8 cellular contexts compared by ENCODE assay signal in genomic region chr21:33036430-33037162, GRCh38. TPM values are rescaled to one million over a fixed set of nuclear protein-coding genes. Genes with fewer than 3 reads are reported as not detected.
DNase-seq lines count a peak whose midpoint lies in the region; ATAC-seq, FAIRE-seq and TF ChIP-seq lines count a peak whose summit lies in the region.

No MANE protein-coding gene starts in this region.

- in situ Hi-C loops in GM12878 (cut with MboI), result no loop called here

- H3K4me1 ChIP-seq in Loucy (ENCODE audit: insufficient read depth, low read length, poor library complexity, severe bottlenecking) (peaks cover 53% of the 10 kb centered on the region), GM12878 (ENCODE audit: control insufficient read depth, insufficient read depth, low read length) (no peaks in the 10 kb centered on the region), neutrophil (ENCODE audit: control insufficient read depth in 1 of 2, insufficient read depth in 1 of 2, low read depth in 1 of 2, low read length in 1 of 2) (peaks cover 30 to 35% of the 10 kb centered on the region in 2 experiments)

- H2AFZ ChIP-seq in Loucy (ENCODE audit: low read length), result peak overlapping the region; percentile 15; the same call in 1 of the 2 replicates
- H2AFZ ChIP-seq in GM12878 (ENCODE audit: control insufficient read depth, low read depth, low read length), result no peak overlapping the region

- H3K4me3 ChIP-seq in Loucy (ENCODE audit: low read length, poor library complexity, severe bottlenecking) (peak overlapping the region; percentile 66), GM12878 (no peak overlapping the region), neutrophil (ENCODE audit: low read depth in 1 of 2, low read length in 1 of 2) (peak overlapping the region; percentile 46 to 51)

- H4K20me1 ChIP-seq in Loucy (ENCODE audit: insufficient read depth, low read length, poor library complexity, severe bottlenecking) (no peaks in the 10 kb centered on the region), GM12878 (ENCODE audit: control insufficient read depth, insufficient read depth) (no peaks in the 10 kb centered on the region)

- no peaks in the 10 kb centered on the region for H3K9me2 ChIP-seq in Loucy (replicated peaks; ENCODE audit: low read depth, low read length)

- POLR2A ChIA-PET in GM12878 (lab: Charles Lee), result no interaction called here

- BruUV-seq in GM12878 (replicated peaks; lab: Mats Ljungman, UMichigan), result no TSS peak

- FAIRE-seq in GM12878 (lab: Jason Lieb, UNC), result no peak

- RAD21 ChIA-PET in GM12878 (lab: Charles Lee; ENCODE audit: unreplicated experiment), result no interaction called here

- no peak for TF ChIP-seq POLR2A in GM12878 (IDR thresholded peaks at IDR 0.05; ENCODE audit: low read depth, low read length)

- peak; percentile 74 for ATAC-seq in GM12878
- no peak for ATAC-seq in HG02981 (IDR thresholded peaks at IDR 0.05; ENCODE audit: unreplicated experiment)
- no peak for ATAC-seq in GM19035 (IDR thresholded peaks at IDR 0.05; ENCODE audit: unreplicated experiment)

- no peak for TF ChIP-seq CTCF in GM10266 (IDR thresholded peaks at IDR 0.05; ENCODE audit: control insufficient read depth, insufficient read depth, low read depth, missing control alignments)
- TF ChIP-seq CTCF in Loucy (conservative IDR thresholded peaks at IDR 0.05; ENCODE audit: low read length), result no peak
- no peak for TF ChIP-seq CTCF in GM12878 (IDR thresholded peaks at IDR 0.05 in 2 of 3, conservative IDR thresholded peaks at IDR 0.05 in 1 of 3; ENCODE audit: control insufficient read depth in 2 of 3, extremely low read depth in 1 of 3, insufficient read depth in 1 of 3, low read depth in 3 of 3, low read length in 3 of 3)
- TF ChIP-seq CTCF in neutrophil (IDR thresholded peaks at IDR 0.05), result peak; percentile 42

- intact Hi-C loops in GM12878 (cut with micrococcal nuclease; ENCODE audit: unreplicated experiment), result no loop called here

- H3K79me2 ChIP-seq in Loucy (ENCODE audit: insufficient read depth, low read length), result no peaks in the 10 kb centered on the region
- H3K79me2 ChIP-seq in GM12878 (ENCODE audit: control insufficient read depth, insufficient read depth, low read length), result no peaks in the 10 kb centered on the region

- H3F3A ChIP-seq in Loucy (ENCODE audit: low read depth), result no peaks in the 10 kb centered on the region

- WGBS in GM12878 (ENCODE audit: insufficient coverage, insufficient replicate concordance, low lambda C conversion rate, missing lambda C conversion rate), result 5% methylated on average over 11 of the region's 11 CpGs

- H3K9me3 ChIP-seq in Loucy (ENCODE audit: insufficient read depth, low read depth, low read length) (no peaks in the 10 kb centered on the region), GM12878 (replicated peaks; ENCODE audit: control insufficient read depth, insufficient read depth, low read length) (no peaks in the 10 kb centered on the region), neutrophil (no peaks in the 10 kb centered on the region)

- no peaks in the 10 kb centered on the region for H3K27me3 ChIP-seq in Loucy (ENCODE audit: insufficient read depth, low read length, poor library complexity, severe bottlenecking)
- H3K27me3 ChIP-seq in GM12878 (replicated peaks in 1 of 2; ENCODE audit: control insufficient read depth in 2 of 2, insufficient read depth in 2 of 2, low read length in 1 of 2), result peaks cover 0 to 2% of the 10 kb centered on the region in 2 experiments; a peak in 2 of 4 replicates
- H3K27me3 ChIP-seq in neutrophil, result peaks cover 29% of the 10 kb centered on the region

- TF ChIP-seq EP300 in GM12878 (IDR thresholded peaks at IDR 0.05; ENCODE audit: borderline replicate concordance in 1 of 2, control insufficient read depth in 1 of 2, low read depth in 2 of 2, low read length in 2 of 2), result no peak

- peak overlapping the region; percentile 82 for H3K9ac ChIP-seq in Loucy (ENCODE audit: low read depth, low read length, poor library complexity, severe bottlenecking)
- H3K9ac ChIP-seq in GM12878 (ENCODE audit: control insufficient read depth, insufficient read depth, low read length), result no peak overlapping the region

- H3K27ac ChIP-seq in GM12878 (ENCODE audit: control insufficient read depth, insufficient read depth), result no peak overlapping the region
- peak overlapping the region; percentile 89 for H3K27ac ChIP-seq in neutrophil

- H3K36me3 ChIP-seq in Loucy (ENCODE audit: insufficient read depth, low read length) (no peaks in the 10 kb centered on the region), GM12878 (ENCODE audit: control insufficient read depth in 2 of 2, insufficient read depth in 2 of 2, low read length in 1 of 2) (no peaks in the 10 kb centered on the region), neutrophil (no peaks in the 10 kb centered on the region)

- peak; percentile 46 for DNase-seq in GM10266 (ENCODE audit: extremely low spot score)
- no peak for DNase-seq in GM12878 (ENCODE audit: low read depth, low spot score)
- DNase-seq in SHP77 (lab: John Stamatoyannopoulos, UW), result no peak
- no peak for DNase-seq in OCI-M2 (lab: John Stamatoyannopoulos, UW; ENCODE audit: unreplicated experiment)

- no peak for TF ChIP-seq RAD21 in GM12878 (IDR thresholded peaks at IDR 0.05; ENCODE audit: insufficient read depth, low read depth, low read length)

- peak overlapping the region; percentile 71 for H3K4me2 ChIP-seq in Loucy (ENCODE audit: low read depth, low read length, poor library complexity, severe bottlenecking)
- no peak overlapping the region for H3K4me2 ChIP-seq in GM12878 (ENCODE audit: control insufficient read depth, insufficient read depth)

- SMC1A ChIA-PET in GM12878 (lab: Charles Lee; ENCODE audit: uncharacterized antibody, unreplicated experiment), result no interaction called here

- CTCF ChIA-PET in GM12878 (lab: Yijun Ruan, JAX), result no interaction called here

TF ChIP-seq in GM12878, 131 proteins besides CTCF, POLR2A, EP300 and RAD21 (continues in another document):
- TF ChIP-seq STAT1 (conservative IDR thresholded peaks at IDR 0.05), result no peak
- no peak for TF ChIP-seq CEBPZ (IDR thresholded peaks at IDR 0.05; ENCODE audit: low read depth, low read length)
- TF ChIP-seq KAT2A (conservative IDR thresholded peaks at IDR 0.05; ENCODE audit: control insufficient read depth, low read depth, low read length), result no peak
- no peak for TF ChIP-seq ESRRA (IDR thresholded peaks at IDR 0.05; ENCODE audit: low read length)
- TF ChIP-seq JUNB (IDR thresholded peaks at IDR 0.05), result no peak

RNA-seq across cellular contexts. Expression of gene OLIG2, which starts 10.9 kb away (rescaled TPM):
- not detected in 2 replicates for total RNA-seq in GM12878 (2013; cell fraction: nucleolus; rRNA removed)
- total RNA-seq in GM12878 (2014; rRNA removed) (not detected in 2 replicates), GM12878 (2014; rRNA removed; fragmentation: Illumina TruSeq; extraction: Trizol) (not detected in 2 replicates), GM12878 (2021) (not detected in 2 replicates)
- not detected for polyA plus RNA-seq in GM12878 (2011; ENCODE audit: low read depth)
- polyA plus RNA-seq in GM12878 (2011; rRNA removed) (not detected in 2 replicates), GM12878 (2014; fragmentation: Illumina TruSeq; extraction: Trizol) (not detected in 2 replicates), GM12878 (2014; fragmentation: Nextera tagmentation; extraction: Ambion mirVana) (not detected), GM12878 (2014; rRNA removed) (not detected in 2 replicates), GM12878 (2016; fragmentation: Nextera tagmentation; extraction: Ambion mirVana) (not detected)
- polyA plus RNA-seq in GM12878 (2011; cell fraction: cytosol; rRNA removed), result not detected in 2 replicates
- polyA plus RNA-seq in GM12878 (2011; cell fraction: nucleus; rRNA removed), result not detected in 2 replicates
- not detected in 2 replicates for polyA plus RNA-seq in GM12878 (2012)
- not detected in 2 replicates for polyA minus RNA-seq in GM12878 (2011; rRNA and poly(A)+ RNA removed)
- polyA minus RNA-seq in GM12878 (2011; cell fraction: cytosol; rRNA and poly(A)+ RNA removed), result not detected in 2 replicates
- polyA minus RNA-seq in GM12878 (2011; cell fraction: nucleus; rRNA and poly(A)+ RNA removed), result not detected in 2 replicates

RNA-seq across cellular contexts. Expression of gene OLIG1, which starts 33.3 kb away (rescaled TPM):
- not detected in 2 replicates for total RNA-seq in GM12878 (2013; cell fraction: nucleolus; rRNA removed)
- total RNA-seq in GM12878 (2014; rRNA removed), result not detected in 2 replicates
- total RNA-seq in GM12878 (2014; rRNA removed; fragmentation: Illumina TruSeq; extraction: Trizol), result not detected in 2 replicates
- not detected in 2 replicates for total RNA-seq in GM12878 (2021)
- not detected for polyA plus RNA-seq in GM12878 (2011; ENCODE audit: low read depth)
- polyA plus RNA-seq in GM12878 (2011; rRNA removed), result not detected in 2 replicates
- not detected in 2 replicates for polyA plus RNA-seq in GM12878 (2011; cell fraction: cytosol; rRNA removed)
- not detected in 2 replicates for polyA plus RNA-seq in GM12878 (2011; cell fraction: nucleus; rRNA removed)
- 0.17 TPM in 1 of 2 replicates, not detected in the other for polyA plus RNA-seq in GM12878 (2012)
- polyA plus RNA-seq in GM12878 (2014; fragmentation: Illumina TruSeq; extraction: Trizol), result not detected in 2 replicates
- not detected for polyA plus RNA-seq in GM12878 (2014; fragmentation: Nextera tagmentation; extraction: Ambion mirVana)
- not detected in 2 replicates for polyA plus RNA-seq in GM12878 (2014; rRNA removed)
- not detected for polyA plus RNA-seq in GM12878 (2016; fragmentation: Nextera tagmentation; extraction: Ambion mirVana)
- polyA minus RNA-seq in GM12878 (2011; rRNA and poly(A)+ RNA removed), result not detected in 2 replicates
- polyA minus RNA-seq in GM12878 (2011; cell fraction: cytosol; rRNA and poly(A)+ RNA removed), result not detected in 2 replicates
- not detected in 2 replicates for polyA minus RNA-seq in GM12878 (2011; cell fraction: nucleus; rRNA and poly(A)+ RNA removed)
